ENCODE assay signal across 10 cellular contexts in genomic region chr5:66231508-66231907, GRCh38.
"Had no signal": no experiment of that assay in that cellular context is flagged by ENCODE, and none has a peak within 500 bp of the region (broad histone marks: within the 10 kb centered on the region; RNA-seq: fewer than 3 reads in every experiment).

No MANE protein-coding gene starts in this region.

- DNase-seq: GM23248, GOT3, H7, HFFc6, IMR-90 had no signal

- FAIRE-seq: HTR-8/SVneo, K562 had no signal

- ATAC-seq: HCT116, K562 had no signal

- H3K27ac ChIP-seq: GM23248, HL-60 had no signal

- H3K36me3 ChIP-seq: HAP-1 had no signal

- H3K4me3 ChIP-seq: GM23248, HAP-1, K562 had no signal

- H3K9me3 ChIP-seq: HAP-1 had no signal

- H3K4me1 ChIP-seq: HAP-1 had no signal
